Comparison of ENCODE assay signal across 1 cellular context in the genomic region with DNA sequence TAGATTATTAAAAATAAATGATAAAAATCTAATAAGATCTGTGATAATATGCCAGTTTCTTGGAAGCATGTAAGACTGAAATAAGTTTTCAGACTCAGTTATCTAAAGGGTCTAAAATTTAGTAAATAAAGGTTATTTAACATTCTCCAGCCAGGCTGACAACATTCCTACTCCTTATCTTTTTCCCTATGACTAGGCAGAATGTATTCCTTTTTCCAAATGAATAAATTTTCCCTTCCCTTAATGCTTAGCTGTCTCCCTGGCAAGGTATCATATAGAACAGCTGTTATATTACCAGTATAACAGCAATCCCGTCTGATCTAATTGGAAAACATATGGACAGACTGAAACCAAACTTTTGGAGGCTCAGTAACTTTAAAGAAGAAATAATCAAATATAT.
TF ChIP-seq lines count a peak whose summit lies in the region.

No MANE protein-coding gene starts in this region.

TF ChIP-seq in A549, 52 proteins besides CTCF, POLR2A, EP300 and RAD21 (continued from another document):
- TF ChIP-seq, protein P1, sequence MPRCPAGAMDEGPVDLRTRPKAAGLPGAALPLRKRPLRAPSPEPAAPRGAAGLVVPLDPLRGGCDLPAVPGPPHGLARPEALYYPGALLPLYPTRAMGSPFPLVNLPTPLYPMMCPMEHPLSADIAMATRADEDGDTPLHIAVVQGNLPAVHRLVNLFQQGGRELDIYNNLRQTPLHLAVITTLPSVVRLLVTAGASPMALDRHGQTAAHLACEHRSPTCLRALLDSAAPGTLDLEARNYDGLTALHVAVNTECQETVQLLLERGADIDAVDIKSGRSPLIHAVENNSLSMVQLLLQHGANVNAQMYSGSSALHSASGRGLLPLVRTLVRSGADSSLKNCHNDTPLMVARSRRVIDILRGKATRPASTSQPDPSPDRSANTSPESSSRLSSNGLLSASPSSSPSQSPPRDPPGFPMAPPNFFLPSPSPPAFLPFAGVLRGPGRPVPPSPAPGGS (IDR thresholded peaks at IDR 0.05): no peak
- TF ChIP-seq RNF2 (IDR thresholded peaks at IDR 0.05; ENCODE audit: borderline replicate concordance, low read depth) (no peak), HOXA7 (CRISPR knock-in tag; IDR thresholded peaks at IDR 0.05) (no peak), NR3C1 (IDR thresholded peaks at IDR 0.05) (no peak), HDAC2 (IDR thresholded peaks at IDR 0.05) (no peak), RCOR1 (IDR thresholded peaks at IDR 0.05; ENCODE audit: low read depth, low read length) (no peak), CHD2 (IDR thresholded peaks at IDR 0.05; ENCODE audit: low read length, partially characterized antibody) (no peak), POLR2AphosphoS2 (conservative IDR thresholded peaks at IDR 0.05; ENCODE audit: low read length) (no peak), MYC (IDR thresholded peaks at IDR 0.05; ENCODE audit: borderline replicate concordance, low read length) (no peak), FOXS1 (CRISPR knock-in tag; IDR thresholded peaks at IDR 0.05) (no peak), TP53 (CRISPR knock-in tag; IDR thresholded peaks at IDR 0.05) (no peak), SREBF2 (IDR thresholded peaks at IDR 0.05) (no peak)
- TF ChIP-seq, protein P2, sequence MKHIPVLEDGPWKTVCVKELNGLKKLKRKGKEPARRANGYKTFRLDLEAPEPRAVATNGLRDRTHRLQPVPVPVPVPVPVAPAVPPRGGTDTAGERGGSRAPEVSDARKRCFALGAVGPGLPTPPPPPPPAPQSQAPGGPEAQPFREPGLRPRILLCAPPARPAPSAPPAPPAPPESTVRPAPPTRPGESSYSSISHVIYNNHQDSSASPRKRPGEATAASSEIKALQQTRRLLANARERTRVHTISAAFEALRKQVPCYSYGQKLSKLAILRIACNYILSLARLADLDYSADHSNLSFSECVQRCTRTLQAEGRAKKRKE (CRISPR knock-in tag; IDR thresholded peaks at IDR 0.05; ENCODE audit: low read depth): no peak
